Comparison of ENCODE assay signal across 11 cellular contexts in genomic region chr14:59428581-59429012, GRCh38. TPM values are rescaled to one million over a fixed set of nuclear protein-coding genes. Genes with fewer than 3 reads are reported as not detected.
DNase-seq lines count a peak whose midpoint lies in the region; FAIRE-seq and TF ChIP-seq lines count a peak whose summit lies in the region.
"Had no signal": no experiment of that assay in that cellular context is flagged by ENCODE, and none has a peak within 500 bp of the region (broad histone marks: within the 10 kb centered on the region; RNA-seq: fewer than 3 reads in every experiment).

No MANE protein-coding gene starts in this region.

- peaks cover 10% of the 10 kb centered on the region for H3K27me3 Mint-ChIP-seq in activated CD4-positive, alpha-beta T cell treated with anti-CD3 and anti-CD28 coated beads, Interleukin-2, amount 10 ng/mL, durations not matched to agents 24 days and 14 days

- no peaks in the 10 kb centered on the region for H3K27me3 ChIP-seq in parathyroid adenoma (ENCODE audit: control insufficient read depth, insufficient read depth, low read length)
- no peaks in the 10 kb centered on the region for H3K27me3 ChIP-seq in HAP-1 (ENCODE audit: low read depth)
- H3K27me3 ChIP-seq: pancreas had no signal

- H3K36me3 ChIP-seq in parathyroid adenoma (ENCODE audit: control insufficient read depth, insufficient read depth, low read length) (no peaks in the 10 kb centered on the region), HAP-1 (replicated peaks) (no peaks in the 10 kb centered on the region), kidney (ENCODE audit: control insufficient read depth in 1 of 2, insufficient read depth in 2 of 2, low read length in 2 of 2) (no peaks in the 10 kb centered on the region)
- H3K36me3 ChIP-seq: pancreas had no signal

- H2AFZ ChIP-seq in parathyroid adenoma, result no peak overlapping the region

- H3K9me3 ChIP-seq in parathyroid adenoma (ENCODE audit: control insufficient read depth, low read length) (no peaks in the 10 kb centered on the region), HAP-1 (no peaks in the 10 kb centered on the region), kidney (ENCODE audit: control insufficient read depth in 1 of 2, low read length in 2 of 2) (no peaks in the 10 kb centered on the region)
- H3K9me3 ChIP-seq: pancreas had no signal

- H3K36me3 Mint-ChIP-seq in activated CD4-positive, alpha-beta T cell treated with anti-CD3 and anti-CD28 coated beads, Interleukin-2, amount 10 ng/mL, durations not matched to agents 24 days and 14 days (ENCODE audit: low read depth), result no peaks in the 10 kb centered on the region

- H3K4me1 Mint-ChIP-seq in activated CD4-positive, alpha-beta T cell treated with anti-CD3 and anti-CD28 coated beads, Interleukin-2, amount 10 ng/mL, durations not matched to agents 24 days and 14 days, result peaks cover 6% of the 10 kb centered on the region

- H3K27ac Mint-ChIP-seq in activated CD4-positive, alpha-beta T cell treated with anti-CD3 and anti-CD28 coated beads, Interleukin-2, amount 10 ng/mL, durations not matched to agents 24 days and 14 days, result no peak overlapping the region

- intact Hi-C loops in activated CD4-positive, alpha-beta T cell treated with anti-CD3 and anti-CD28 coated beads, Interleukin-2, amount 10 ng/mL, durations not matched to agents 24 days and 14 days (cut with micrococcal nuclease), result no loop called here
- intact Hi-C loops in kidney (cut with DNase I), result no loop called here

- H3K4me3 ChIP-seq in epithelial cell of proximal tubule (ENCODE audit: low read depth, low read length) (no peak overlapping the region), parathyroid adenoma (ENCODE audit: low read depth, low read length) (no peak overlapping the region), HAP-1 (no peak overlapping the region), kidney (ENCODE audit: low read length in 2 of 2) (no peak overlapping the region)
- H3K4me3 ChIP-seq: pancreas had no signal

- TF ChIP-seq CTCF in epithelial cell of proximal tubule (conservative IDR thresholded peaks at IDR 0.05; ENCODE audit: low read depth, low read length) (peak; percentile 35), parathyroid adenoma (IDR thresholded peaks at IDR 0.05) (peak; percentile 26), kidney (IDR thresholded peaks at IDR 0.05; ENCODE audit: borderline replicate concordance, extremely low read depth, insufficient read depth) (no peak)

- H3K27ac ChIP-seq in parathyroid adenoma (peak overlapping the region; percentile 53), kidney (ENCODE audit: low read depth in 2 of 2, low read length in 2 of 2) (peak overlapping the region in 1 of 2 donors; percentile 54)
- H3K27ac ChIP-seq: KMS-11, pancreas had no signal

- FAIRE-seq in kidney (lab: Jason Lieb, UNC), result no peak
- FAIRE-seq: pancreas had no signal

- H3K79me2 ChIP-seq in parathyroid adenoma, result no peaks in the 10 kb centered on the region

- H3K9me3 Mint-ChIP-seq in activated CD4-positive, alpha-beta T cell treated with anti-CD3 and anti-CD28 coated beads, Interleukin-2, amount 10 ng/mL, durations not matched to agents 24 days and 14 days, result no peaks in the 10 kb centered on the region

- no peak overlapping the region for H3K9ac ChIP-seq in parathyroid adenoma
- H3K9ac ChIP-seq in kidney (ENCODE audit: low read length in 2 of 2), result no peak overlapping the region
- H3K9ac ChIP-seq: KMS-11 had no signal

- no peak overlapping the region for H3K4me2 ChIP-seq in parathyroid adenoma (ENCODE audit: low read length)
- H3K4me2 ChIP-seq: KMS-11 had no signal

- H3K4me3 Mint-ChIP-seq in activated CD4-positive, alpha-beta T cell treated with anti-CD3 and anti-CD28 coated beads, Interleukin-2, amount 10 ng/mL, durations not matched to agents 24 days and 14 days, result no peak overlapping the region

- H3K4me1 ChIP-seq in parathyroid adenoma (peaks cover 30% of the 10 kb centered on the region), HAP-1 (no peaks in the 10 kb centered on the region), kidney (ENCODE audit: control insufficient read depth in 1 of 2, insufficient read depth in 1 of 2, low read depth in 1 of 2, low read length in 2 of 2) (peaks cover 0 to 6% of the 10 kb centered on the region in 2 donors)
- H3K4me1 ChIP-seq: pancreas had no signal

- in situ Hi-C loops in HAP-1 (cut with MboI; ENCODE audit: low sequenced_read_pairs), result no loop called here

- DNase-seq in CD1c-positive myeloid dendritic cell (ENCODE audit: extremely low spot score) (peak; percentile 88), MV-4-11 (lab: John Stamatoyannopoulos, UW) (peak; percentile 42), epithelial cell of proximal tubule (ENCODE audit: low read depth) (no peak), hippocampal formation (lab: John Stamatoyannopoulos, UW) (no peak), HAP-1 (ENCODE audit: low spot score in 2 of 2) (no peak), kidney (no peak)
- DNase-seq in activated CD4-positive, alpha-beta T cell treated with anti-CD3 and anti-CD28 coated beads, Interleukin-2, amount 10 ng/mL, durations not matched to agents 24 days and 14 days, result no peak
- DNase-seq: DMS53 had no signal

RNA-seq across cellular contexts. Expression of gene GPR135, which starts 36.6 kb away (rescaled TPM):
- total RNA-seq in epithelial cell of proximal tubule (0.87 and 1.3 TPM in 2 replicates), kidney (3.0 TPM)
- total RNA-seq in activated CD4-positive, alpha-beta T cell treated with anti-CD3 and anti-CD28 coated beads, Interleukin-2, amount 10 ng/mL, durations not matched to agents 24 days and 14 days, result 1.8 and 2.0 TPM in 2 replicates
- 0.77 TPM for polyA plus RNA-seq in kidney (ENCODE audit: insufficient read depth, low read depth, low replicate concordance)

RNA-seq across cellular contexts. Expression of gene L3HYPDH, which starts 55.6 kb away (rescaled TPM):
- total RNA-seq in epithelial cell of proximal tubule (19.5 and 28.7 TPM in 2 replicates), kidney (31.3 TPM)
- total RNA-seq in activated CD4-positive, alpha-beta T cell treated with anti-CD3 and anti-CD28 coated beads, Interleukin-2, amount 10 ng/mL, durations not matched to agents 24 days and 14 days, result 20.8 TPM in 2 replicates
- polyA plus RNA-seq in kidney (ENCODE audit: insufficient read depth, low read depth, low replicate concordance), result 25.6 TPM

RNA-seq across cellular contexts. Expression of gene JKAMP, which starts 55.7 kb away (rescaled TPM):
- total RNA-seq in epithelial cell of proximal tubule, result 57.1 and 59.3 TPM in 2 replicates
- total RNA-seq in activated CD4-positive, alpha-beta T cell treated with anti-CD3 and anti-CD28 coated beads, Interleukin-2, amount 10 ng/mL, durations not matched to agents 24 days and 14 days, result 27.9 and 28.6 TPM in 2 replicates
- total RNA-seq in kidney, result 40.4 TPM
- polyA plus RNA-seq in kidney (ENCODE audit: insufficient read depth, low read depth, low replicate concordance), result 48.3 TPM

Comparison
In these comparisons a context has a peak if more than half of its experiments do, and no peak if none do; other contexts are left out.
1. DNase-seq: peak in CD1c-positive myeloid dendritic cell (single experiment) and MV-4-11 (single experiment); none in epithelial cell of proximal tubule (single experiment), hippocampal formation (0 of 2), HAP-1 (0 of 2), activated CD4-positive, alpha-beta T cell treated with anti-CD3 and anti-CD28 coated beads, Interleukin-2, amount 10 ng/mL, durations not matched to agents 24 days and 14 days (single experiment) and kidney (single experiment).